In genomic region chr6:155505560-155505959, GRCh38 we compare ENCODE assay signal across 34 cellular contexts. TPM values are rescaled to one million over a fixed set of nuclear protein-coding genes. Genes with fewer than 3 reads are reported as not detected.
DNase-seq lines count a peak whose midpoint lies in the region; ATAC-seq and TF ChIP-seq lines count a peak whose summit lies in the region.
"Had no signal": no experiment of that assay in that cellular context is flagged by ENCODE, and none has a peak within 500 bp of the region (broad histone marks: within the 10 kb centered on the region; RNA-seq: fewer than 3 reads in every experiment).

No MANE protein-coding gene starts in this region.

- H3K4me1 ChIP-seq in SK-N-SH (ENCODE audit: control insufficient read depth in 1 of 2, insufficient read depth in 2 of 2, low read depth in 1 of 2, low read length in 1 of 2) (peaks cover 0 to 7% of the 10 kb centered on the region in 2 experiments; a peak in 2 of 4 replicates), ascending aorta (peaks cover 9 to 26% of the 10 kb centered on the region in 2 donors), mesenchymal stem cell (ENCODE audit: control insufficient read depth, insufficient read depth, low read depth, low read length) (no peaks in the 10 kb centered on the region), upper lobe of right lung (no peaks in the 10 kb centered on the region), neural progenitor cell (no peaks in the 10 kb centered on the region)
- H3K4me1 ChIP-seq: transverse colon had no signal

- no peak overlapping the region for H3K27ac Mint-ChIP-seq in neural progenitor cell
- H3K27ac Mint-ChIP-seq: activated CD8-positive, alpha-beta T cell treated with anti-CD3 and anti-CD28 coated beads for 36 hours; CD4-positive, alpha-beta memory T cell; T-helper 1 cell treated with Interleukin-12 subunit alpha and Interleukin-12 subunit beta and Interleukin-4 antibody, amounts not matched to agents 30 μg/mL and 1 μg/mL, for 36 hours had no signal

- no peak for TF ChIP-seq EP300 in SK-N-SH (IDR thresholded peaks at IDR 0.05; ENCODE audit: borderline replicate concordance in 1 of 2, low read depth in 1 of 2, low read length in 1 of 2)

- H2BK15ac ChIP-seq in mesenchymal stem cell (ENCODE audit: low read depth, poor library complexity, severe bottlenecking): no peak overlapping the region

- no peak overlapping the region for H2BK120ac ChIP-seq in mesenchymal stem cell (ENCODE audit: low read depth, low read length)

- no peak overlapping the region for H3K23ac ChIP-seq in mesenchymal stem cell (ENCODE audit: low read length in 2 of 2)

- no peaks in the 10 kb centered on the region for H3K36me3 ChIP-seq in SK-N-SH (replicated peaks in 1 of 2; ENCODE audit: control insufficient read depth in 1 of 2, insufficient read depth in 2 of 2, low read length in 1 of 2)
- no peaks in the 10 kb centered on the region for H3K36me3 ChIP-seq in ascending aorta
- H3K36me3 ChIP-seq in mesenchymal stem cell (ENCODE audit: control insufficient read depth in 1 of 2, insufficient read depth in 2 of 2, low read depth in 1 of 2, low read length in 2 of 2): no peaks in the 10 kb centered on the region
- no peaks in the 10 kb centered on the region for H3K36me3 ChIP-seq in upper lobe of right lung
- no peaks in the 10 kb centered on the region for H3K36me3 ChIP-seq in neural progenitor cell
- H3K36me3 ChIP-seq: heart right ventricle, sigmoid colon, stomach, transverse colon had no signal

- H3F3A ChIP-seq in SK-N-SH (replicated peaks; ENCODE audit: insufficient read depth) (peaks cover 4% of the 10 kb centered on the region), neural progenitor cell (ENCODE audit: low read depth) (no peaks in the 10 kb centered on the region)

- no peaks in the 10 kb centered on the region for H3K79me2 ChIP-seq in SK-N-SH (ENCODE audit: insufficient read depth)
- no peaks in the 10 kb centered on the region for H3K79me2 ChIP-seq in neural progenitor cell (ENCODE audit: low read depth)

- H3K27ac ChIP-seq in SK-N-SH (ENCODE audit: low read depth in 2 of 2, low read length in 1 of 2): peak overlapping the region in 1 of 2 experiments; percentile 47; a peak in 2 of 4 replicates
- H3K27ac ChIP-seq in ascending aorta: peak overlapping the region; percentile 71 to 83
- no peak overlapping the region for H3K27ac ChIP-seq in mesenchymal stem cell (ENCODE audit: low read length, poor library complexity, severe bottlenecking)
- H3K27ac ChIP-seq in upper lobe of right lung: peak overlapping the region; percentile 32
- H3K27ac ChIP-seq in neural progenitor cell: no peak overlapping the region
- H3K27ac ChIP-seq: 22Rv1, dorsolateral prefrontal cortex, heart right ventricle, PC-9, sigmoid colon, stomach, transverse colon had no signal

- no peak for TF ChIP-seq CTCF in SK-N-SH (IDR thresholded peaks at IDR 0.05)
- no peak for TF ChIP-seq CTCF in ascending aorta (IDR thresholded peaks at IDR 0.05)
- no peak for TF ChIP-seq CTCF in upper lobe of right lung (IDR thresholded peaks at IDR 0.05)
- TF ChIP-seq CTCF in neural progenitor cell (IDR thresholded peaks at IDR 0.05): no peak

- H3K9ac ChIP-seq in SK-N-SH: no peak overlapping the region
- H3K9ac ChIP-seq in mesenchymal stem cell (ENCODE audit: low read length): no peak overlapping the region
- H3K9ac ChIP-seq in neural progenitor cell: no peak overlapping the region

- H3K9me2 ChIP-seq in SK-N-SH: no peaks in the 10 kb centered on the region

- no peak for TF ChIP-seq RAD21 in SK-N-SH (IDR thresholded peaks at IDR 0.05; ENCODE audit: low read length)

- no peak overlapping the region for H3K4me3 Mint-ChIP-seq in neural progenitor cell
- H3K4me3 Mint-ChIP-seq: activated CD8-positive, alpha-beta T cell treated with anti-CD3 and anti-CD28 coated beads for 36 hours; CD4-positive, alpha-beta memory T cell; T-helper 1 cell treated with Interleukin-12 subunit alpha and Interleukin-12 subunit beta and Interleukin-4 antibody, amounts not matched to agents 30 μg/mL and 1 μg/mL, for 36 hours had no signal

- no peak overlapping the region for H2AK5ac ChIP-seq in mesenchymal stem cell (ENCODE audit: low read length, severe bottlenecking)

- H3K9me3 ChIP-seq in SK-N-SH: peaks cover 4% of the 10 kb centered on the region; the same call in 1 of the 2 replicates
- H3K9me3 ChIP-seq in ascending aorta: no peaks in the 10 kb centered on the region
- H3K9me3 ChIP-seq in mesenchymal stem cell (ENCODE audit: control insufficient read depth, low read length): peaks cover 4% of the 10 kb centered on the region
- no peaks in the 10 kb centered on the region for H3K9me3 ChIP-seq in upper lobe of right lung
- peaks cover 6% of the 10 kb centered on the region for H3K9me3 ChIP-seq in neural progenitor cell (ENCODE audit: low read depth)
- H3K9me3 ChIP-seq: sigmoid colon had no signal

- peaks cover 4% of the 10 kb centered on the region for H3K27me3 Mint-ChIP-seq in neural progenitor cell (ENCODE audit: insufficient read depth, low read depth)
- H3K27me3 Mint-ChIP-seq: activated CD8-positive, alpha-beta T cell treated with anti-CD3 and anti-CD28 coated beads for 36 hours had no signal

- no peak overlapping the region for H3K14ac ChIP-seq in mesenchymal stem cell (ENCODE audit: low read length in 2 of 2)

- no peak overlapping the region for H4K8ac ChIP-seq in mesenchymal stem cell (ENCODE audit: low read length)

- H4K91ac ChIP-seq in mesenchymal stem cell (ENCODE audit: low read length): peak overlapping the region; percentile 9

- peak overlapping the region; percentile 63; the same call in 1 of the 2 replicates for H2AFZ ChIP-seq in SK-N-SH (ENCODE audit: low read depth)
- no peak overlapping the region for H2AFZ ChIP-seq in mesenchymal stem cell (ENCODE audit: low read depth, low read length)
- no peak overlapping the region for H2AFZ ChIP-seq in neural progenitor cell (replicated peaks)
- H2AFZ ChIP-seq: PC-9 had no signal

- H3K4me1 Mint-ChIP-seq in neural progenitor cell: peaks cover 6% of the 10 kb centered on the region
- H3K4me1 Mint-ChIP-seq: CD4-positive, alpha-beta memory T cell had no signal

- H4K20me1 ChIP-seq in SK-N-SH (ENCODE audit: insufficient read depth) (no peaks in the 10 kb centered on the region), neural progenitor cell (ENCODE audit: low read depth) (no peaks in the 10 kb centered on the region)

- no peak overlapping the region for H3K4me3 ChIP-seq in SK-N-SH (ENCODE audit: low read depth in 2 of 2, low read length in 1 of 2)
- H3K4me3 ChIP-seq in ascending aorta: peak overlapping the region; percentile 2 to 33
- H3K4me3 ChIP-seq in mesenchymal stem cell (ENCODE audit: insufficient read depth in 1 of 2, low read depth in 1 of 2, low read length in 2 of 2): no peak overlapping the region
- H3K4me3 ChIP-seq in upper lobe of right lung: no peak overlapping the region
- no peak overlapping the region for H3K4me3 ChIP-seq in neural progenitor cell
- H3K4me3 ChIP-seq: dorsolateral prefrontal cortex, heart right ventricle, PC-9, sigmoid colon, stomach, transverse colon had no signal

- POLR2A ChIA-PET in SK-N-SH (lab: Yijun Ruan, JAX): no interaction called here

- no peaks in the 10 kb centered on the region for H3K79me1 ChIP-seq in mesenchymal stem cell (replicated peaks; ENCODE audit: low read length, poor library complexity, severe bottlenecking)

- WGBS in SK-N-SH (ENCODE audit: low lambda C conversion rate): 40% methylated on average over 1 of the region's 1 CpG
- 95% methylated on average over 1 of the region's 1 CpG for WGBS in mesenchymal stem cell

- H3K4me2 ChIP-seq in SK-N-SH (no peak overlapping the region), mesenchymal stem cell (ENCODE audit: low read length, poor library complexity, severe bottlenecking) (no peak overlapping the region), neural progenitor cell (no peak overlapping the region)
- H3K4me2 ChIP-seq: PC-9 had no signal

- ATAC-seq in SK-N-SH treated with all-trans-retinoic acid at 6 μM for 48 hours (no peak; the same call in 2 of the 3 replicates), upper lobe of right lung (no peak)
- ATAC-seq: activated CD8-positive, alpha-beta T cell treated with anti-CD3 and anti-CD28 coated beads for 36 hours; heart right ventricle; left cardiac atrium; naive thymus-derived CD8-positive, alpha-beta T cell had no signal

- no peaks in the 10 kb centered on the region for H3K36me3 Mint-ChIP-seq in neural progenitor cell
- H3K36me3 Mint-ChIP-seq: CD4-positive, alpha-beta memory T cell had no signal

- intact Hi-C loops in ascending aorta (cut with DNase I) (no loop called here), upper lobe of right lung (cut with DNase I) (no loop called here)

- peak overlapping the region in 1 of 2 experiments; percentile 21 for H3K18ac ChIP-seq in mesenchymal stem cell (ENCODE audit: low read depth in 1 of 2, low read length in 2 of 2)

- CTCF ChIA-PET in SK-N-SH (lab: Yijun Ruan, JAX): interaction anchor here (1.3 to 1.8 kb wide), 7 partner anchors 11 to 57 kb away, joined by 3 to 9 read pairs (median 3); no protein-coding TSS in a partner anchor

- H2BK12ac ChIP-seq in mesenchymal stem cell (ENCODE audit: low read length in 2 of 2): peak overlapping the region; percentile 12 to 34

- no peak overlapping the region for H2BK5ac ChIP-seq in mesenchymal stem cell (ENCODE audit: low read depth, low read length, poor library complexity, severe bottlenecking)

- DNase-seq in SK-N-SH (peak; percentile 9), ascending aorta (ENCODE audit: low spot score in 2 of 2) (no peak), mesenchymal stem cell (no peak), upper lobe of right lung (no peak), T-helper 2 cell (no peak), neural progenitor cell (ENCODE audit: low spot score) (no peak), HCEC 1CT (no peak)
- DNase-seq: activated CD4-positive, alpha-beta T cell treated with anti-CD3 and anti-CD28 coated beads for 1 hour; activated CD8-positive, alpha-beta T cell treated with anti-CD3 and anti-CD28 coated beads for 36 hours; activated effector memory CD4-positive, alpha-beta T cell treated with anti-CD3 and anti-CD28 coated beads, Interleukin-2, amount 50 U/mL, for 16 hours; AML-193; amniotic stem cell; caudate nucleus; CD4-positive, alpha-beta memory T cell; DMS 273 treated with DMSO at 0.1 percent for 48 hours; dorsolateral prefrontal cortex; heart right ventricle; KG1; left cardiac atrium; NCI-H1417 treated with DMSO at 0.1 percent for 48 hours; NCI-H2107; NCI-H446 treated with DMSO at 0.1 percent for 48 hours; PC-9; posterior cingulate gyrus; SHP77 treated with DMSO at 0.1 percent for 48 hours; sigmoid colon; stimulated activated CD4-positive, alpha-beta T cell treated with anti-CD3 and anti-CD28 coated beads, Interleukin-15, amount 100 ng/mL, for 24 hours; stomach; transverse colon had no signal

- H3K9me3 Mint-ChIP-seq in neural progenitor cell: no peaks in the 10 kb centered on the region

- H3K27me3 ChIP-seq in SK-N-SH (ENCODE audit: insufficient read depth) (no peaks in the 10 kb centered on the region), ascending aorta (no peaks in the 10 kb centered on the region), mesenchymal stem cell (ENCODE audit: control insufficient read depth in 1 of 2, insufficient read depth in 1 of 2, low read length in 2 of 2) (no peaks in the 10 kb centered on the region), upper lobe of right lung (no peaks in the 10 kb centered on the region), neural progenitor cell (no peaks in the 10 kb centered on the region)
- H3K27me3 ChIP-seq: dorsolateral prefrontal cortex, heart right ventricle, sigmoid colon, stomach, transverse colon had no signal

- H3K4ac ChIP-seq in mesenchymal stem cell (ENCODE audit: low read depth in 1 of 2, low read length in 2 of 2): peak overlapping the region in 1 of 2 experiments; percentile 58

RNA-seq across cellular contexts. Expression of gene NOX3, which starts 49.9 kb away (rescaled TPM):
- polyA plus RNA-seq in SK-N-SH (2012; rRNA removed): 0.02 TPM in 1 of 2 replicates, not detected in the other
- 0.01 and 0.04 TPM in 2 replicates for polyA plus RNA-seq in SK-N-SH (2012; cell fraction: cytosol; rRNA removed)
- 0.06 TPM in 1 of 2 replicates, not detected in the other for polyA plus RNA-seq in SK-N-SH (2012; cell fraction: nucleus; rRNA removed)
- total RNA-seq in ascending aorta (not detected), upper lobe of right lung (not detected), neural progenitor cell (ENCODE audit: low replicate concordance) (not detected in 2 replicates)
- polyA plus RNA-seq in mesenchymal stem cell (2013, experiment 1 of 2): not detected
- polyA plus RNA-seq in mesenchymal stem cell (2013, experiment 2 of 2): not detected
- total RNA-seq: activated CD8-positive, alpha-beta T cell treated with anti-CD3 and anti-CD28 coated beads for 36 hours; CD4-positive, alpha-beta memory T cell; heart right ventricle; left cardiac atrium; mesenteric fat pad; naive thymus-derived CD8-positive, alpha-beta T cell; PC-9; sigmoid colon; stomach; transverse colon had no signal
- polyA plus RNA-seq: CD4-positive, alpha-beta memory T cell; heart right ventricle; naive thymus-derived CD8-positive, alpha-beta T cell; sigmoid colon; stomach had no signal

Comparison
In these comparisons a context has a peak if more than half of its experiments do, and no peak if none do; other contexts are left out.
1. H3K27ac ChIP-seq: peak in ascending aorta (2 of 2) and upper lobe of right lung (single experiment); none in mesenchymal stem cell (single experiment) and neural progenitor cell (single experiment).
2. H3K4me3 ChIP-seq: peak in ascending aorta (2 of 2); none in SK-N-SH (0 of 2), mesenchymal stem cell (0 of 2), upper lobe of right lung (single experiment) and neural progenitor cell (single experiment).